ENCODE assay signal across 11 cellular contexts in the genomic region with DNA sequence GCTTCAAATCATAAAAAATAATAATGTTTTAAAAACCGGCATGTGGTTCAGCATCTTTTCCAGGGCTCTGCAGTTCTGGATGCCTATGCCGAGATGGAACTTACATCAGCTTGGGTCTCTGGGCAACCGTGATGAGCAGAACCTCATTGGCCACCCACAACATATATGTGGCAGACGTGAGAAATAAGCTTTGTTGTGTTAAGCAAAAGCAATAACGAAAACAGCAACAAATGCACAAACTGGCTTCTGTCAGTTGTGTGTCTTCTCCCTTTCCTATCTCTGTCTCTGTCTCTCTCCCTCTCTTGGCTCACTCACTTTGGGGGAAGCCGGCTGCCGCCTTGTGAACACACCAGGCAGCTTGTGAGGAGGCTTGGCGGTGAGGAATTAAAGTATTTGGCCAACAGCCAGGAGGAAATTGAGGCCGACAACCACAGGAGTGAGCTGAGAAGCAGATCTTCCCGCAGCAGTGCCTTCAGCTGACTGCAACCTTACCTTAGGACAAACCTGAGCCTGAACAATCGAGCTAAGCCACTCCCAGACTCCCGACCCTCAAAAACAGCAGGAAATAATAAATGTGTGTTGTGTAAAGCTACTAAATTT. TPM values are rescaled to one million over a fixed set of nuclear protein-coding genes. Genes with fewer than 3 reads are reported as not detected.
DNase-seq lines count a peak whose midpoint lies in the region; ATAC-seq, FAIRE-seq and TF ChIP-seq lines count a peak whose summit lies in the region.
"Had no signal": no experiment of that assay in that cellular context is flagged by ENCODE, and none has a peak within 500 bp of the region (broad histone marks: within the 10 kb centered on the region; RNA-seq: fewer than 3 reads in every experiment).

No MANE protein-coding gene starts in this region.

- DNase-seq in A673 (ENCODE audit: low spot score) (peak; percentile 68), Daoy (ENCODE audit: low read depth) (peak; percentile 46), OCI-LY7 (ENCODE audit: low spot score) (peak; percentile 75), bronchial epithelial cell (ENCODE audit: low read depth) (peak; percentile 29), foreskin keratinocyte (no peak), NK-92 (lab: John Stamatoyannopoulos, UW; ENCODE audit: unreplicated experiment) (no peak)
- DNase-seq: NCI-H187 treated with DMSO at 0.1 percent for 48 hours, thyroid gland had no signal

- BruUV-seq in A673 (replicated peaks; lab: Mats Ljungman, UMichigan), result no TSS peak
- TSS peak; percentile 90 for BruUV-seq in OCI-LY7 (replicated peaks; lab: Mats Ljungman, UMichigan)

- no peak for FAIRE-seq in bronchial epithelial cell (lab: Jason Lieb, UNC)

- H4K20me1 ChIP-seq in OCI-LY7 (ENCODE audit: insufficient read depth, low read length), result no peaks in the 10 kb centered on the region

- intact Hi-C loops in A673 (cut with micrococcal nuclease; ENCODE audit: unreplicated experiment) (no loop called here), OCI-LY7 (cut with micrococcal nuclease; ENCODE audit: unreplicated experiment) (no loop called here)

- peak overlapping the region; percentile 69 for H2AFZ ChIP-seq in OCI-LY7 (ENCODE audit: low read length)

- POLR2A ChIA-PET in A673 (lab: Charles Lee; ENCODE audit: low non-redundant PET) (no interaction called here), OCI-LY7 (lab: Charles Lee) (interaction anchor here (0.5 to 8.5 kb wide), 17 partner anchors 10 to 544 kb away, joined by 3 to 194 read pairs (median 5); a partner anchor contains a TSS)

- H3K4me1 ChIP-seq in A673 (ENCODE audit: insufficient read depth, low read length, poor library complexity, severe bottlenecking) (no peaks in the 10 kb centered on the region), OCI-LY7 (ENCODE audit: insufficient read depth, low read length, poor library complexity, severe bottlenecking) (peaks cover 66% of the 10 kb centered on the region), foreskin keratinocyte (no peaks in the 10 kb centered on the region)
- H3K4me1 ChIP-seq: ascending aorta had no signal

- H3K4me3 ChIP-seq in A673 (ENCODE audit: low read depth, low read length, poor library complexity, severe bottlenecking), result no peak overlapping the region
- peak overlapping the region; percentile 59 for H3K4me3 ChIP-seq in OCI-LY7 (ENCODE audit: low read depth, low read length, poor library complexity, severe bottlenecking)
- no peak overlapping the region for H3K4me3 ChIP-seq in bronchial epithelial cell (ENCODE audit: low read depth, low read length)
- H3K4me3 ChIP-seq: ascending aorta, thyroid gland had no signal

- TF ChIP-seq CTCF in A673 (conservative IDR thresholded peaks at IDR 0.05; ENCODE audit: low read depth, low read length) (no peak), OCI-LY7 (conservative IDR thresholded peaks at IDR 0.05; ENCODE audit: low read length) (no peak; the same call in 1 of the 2 replicates), bronchial epithelial cell (IDR thresholded peaks at IDR 0.05; ENCODE audit: insufficient read depth, low read length, severe bottlenecking) (no peak), foreskin keratinocyte (conservative IDR thresholded peaks at IDR 0.05) (no peak)

- no peaks in the 10 kb centered on the region for H3K9me3 ChIP-seq in A673 (ENCODE audit: low read depth, low read length, poor library complexity, severe bottlenecking)
- H3K9me3 ChIP-seq in OCI-LY7 (ENCODE audit: low read length), result peaks cover 7% of the 10 kb centered on the region; the same call in 1 of the 2 replicates
- H3K9me3 ChIP-seq: ascending aorta, thyroid gland had no signal

- CTCF ChIA-PET in A673 (lab: Charles Lee) (no interaction called here), OCI-LY7 (lab: Charles Lee; ENCODE audit: unreplicated experiment) (interaction anchor here (1.0 kb wide), 2 partner anchors 22 to 56 kb away, joined by 3 to 5 read pairs; a partner anchor contains a TSS)

- H3K36me3 ChIP-seq in A673 (ENCODE audit: insufficient read depth, low read length, poor library complexity, severe bottlenecking) (no peaks in the 10 kb centered on the region), OCI-LY7 (ENCODE audit: insufficient read depth, low read length) (no peaks in the 10 kb centered on the region; the same call in 1 of the 2 replicates), bronchial epithelial cell (ENCODE audit: control insufficient read depth, insufficient read depth, low read length) (no peaks in the 10 kb centered on the region)
- H3K36me3 ChIP-seq: ascending aorta, thyroid gland had no signal

- no peaks in the 10 kb centered on the region for H3K79me2 ChIP-seq in OCI-LY7 (ENCODE audit: insufficient read depth, low read depth, low read length)

- H3K27me3 ChIP-seq in A673 (replicated peaks; ENCODE audit: insufficient read depth, low read depth, low read length, poor library complexity), result peaks cover 4% of the 10 kb centered on the region
- no peaks in the 10 kb centered on the region for H3K27me3 ChIP-seq in bronchial epithelial cell (ENCODE audit: control insufficient read depth, insufficient read depth, low read length)
- no peaks in the 10 kb centered on the region for H3K27me3 ChIP-seq in foreskin keratinocyte
- H3K27me3 ChIP-seq: ascending aorta, thyroid gland had no signal

- H3K4me2 ChIP-seq in OCI-LY7 (ENCODE audit: low read length), result peak overlapping the region; percentile 71

- no peaks in the 10 kb centered on the region for H3K9me2 ChIP-seq in OCI-LY7 (ENCODE audit: insufficient read depth, low read length)

- ATAC-seq in GM21526 (IDR thresholded peaks at IDR 0.05; ENCODE audit: low FRiP score, unreplicated experiment), result no peak
- ATAC-seq in foreskin keratinocyte, result no peak
- ATAC-seq in GM21360 (IDR thresholded peaks at IDR 0.05; ENCODE audit: unreplicated experiment), result no peak

- H3K27ac ChIP-seq in A673 (ENCODE audit: low read depth, low read length, poor library complexity, severe bottlenecking) (no peak overlapping the region), OCI-LY7 (ENCODE audit: low read depth, low read length, poor library complexity, severe bottlenecking) (peak overlapping the region; percentile 91), foreskin keratinocyte (no peak overlapping the region)
- H3K27ac ChIP-seq: ascending aorta, thyroid gland had no signal

RNA-seq across cellular contexts. Expression of a gene that starts 21.9 kb away (rescaled TPM):
- total RNA-seq in A673 (2021) (80.9 and 89.2 TPM in 2 replicates), OCI-LY7 (2022) (173 and 175 TPM in 2 replicates), bronchial epithelial cell (11.5 and 40.3 TPM in 2 replicates), foreskin keratinocyte (59.7 and 60.7 TPM in 2 replicates)
- total RNA-seq in Daoy (2014; rRNA removed; shearing (Covaris generic)), result 102 and 166 TPM in 2 replicates
- 155 and 157 TPM in 2 replicates for total RNA-seq in OCI-LY7 (2014; rRNA removed; shearing (Covaris generic))
- polyA plus RNA-seq in foreskin keratinocyte, result 30.5 and 34.1 TPM in 2 replicates

Comparison
In these comparisons a context has a peak if more than half of its experiments do, and no peak if none do; other contexts are left out.
1. DNase-seq: peak in A673 (single experiment), Daoy (single experiment), OCI-LY7 (single experiment) and bronchial epithelial cell (single experiment); none in foreskin keratinocyte (0 of 2) and NK-92 (single experiment).